Comparison of ENCODE assay signal across 21 cellular contexts in genomic region chr3:8656240-8656639, GRCh38. TPM values are rescaled to one million over a fixed set of nuclear protein-coding genes. Genes with fewer than 3 reads are reported as not detected.
DNase-seq lines count a peak whose midpoint lies in the region; ATAC-seq and TF ChIP-seq lines count a peak whose summit lies in the region.
"Had no signal": no experiment of that assay in that cellular context is flagged by ENCODE, and none has a peak within 500 bp of the region (broad histone marks: within the 10 kb centered on the region; RNA-seq: fewer than 3 reads in every experiment).

No MANE protein-coding gene starts in this region.

- peak overlapping the region; percentile 59 to 88 (median 83) for H3K27ac Mint-ChIP-seq in nephron
- H3K27ac Mint-ChIP-seq: CD14-positive monocyte, HFFc6, IgD-negative memory B cell had no signal

- H3K27ac ChIP-seq in KMS-11 (peak overlapping the region; percentile 97; the same call in 1 of the 2 replicates), coronary artery (peak overlapping the region; percentile 63 to 84), thoracic aorta (peak overlapping the region; percentile 80 to 89), PC-9 (no peak overlapping the region)
- H3K27ac ChIP-seq: HL-60 had no signal

- H3K36me3 ChIP-seq in KMS-11 (ENCODE audit: insufficient read depth) (no peaks in the 10 kb centered on the region), thoracic aorta (no peaks in the 10 kb centered on the region), PC-9 (ENCODE audit: low read depth) (no peaks in the 10 kb centered on the region)
- H3K36me3 ChIP-seq: SJSA1 had no signal

- POLR2A ChIA-PET in PC-9 (lab: Charles Lee; ENCODE audit: unreplicated experiment) = no interaction called here

- H3K9me2 ChIP-seq in PC-9 (ENCODE audit: insufficient read depth) = no peaks in the 10 kb centered on the region

- DNase-seq in coronary artery (ENCODE audit: low spot score) (no peak), thoracic aorta (ENCODE audit: low spot score) (no peak), NCI-H187 treated with DMSO at 0.1 percent for 48 hours (lab: John Stamatoyannopoulos, UW) (no peak), PC-9 (no peak)
- DNase-seq: ACHN, DND-41, H7, HFFc6, NCI-H1105 treated with DMSO at 0.1 percent for 48 hours, NCI-H187, NCI-H345, NCI-H524 treated with DMSO at 0.1 percent for 48 hours had no signal

- H3K4me1 ChIP-seq in KMS-11 (ENCODE audit: low read depth, poor library complexity, severe bottlenecking) = peaks cover 61% of the 10 kb centered on the region
- H3K4me1 ChIP-seq in thoracic aorta (ENCODE audit: control insufficient read depth in 1 of 2, low read depth in 2 of 2) = peaks cover 42 to 58% of the 10 kb centered on the region in 2 donors
- H3K4me1 ChIP-seq in PC-9 (replicated peaks; ENCODE audit: insufficient read depth) = peaks cover 25% of the 10 kb centered on the region

- H3F3A ChIP-seq in PC-9 (ENCODE audit: insufficient read depth, low read depth) = peaks cover 21% of the 10 kb centered on the region; the same call in 1 of the 2 replicates

- no peaks in the 10 kb centered on the region for H3K27me3 ChIP-seq in KMS-11 (ENCODE audit: insufficient read depth, low read depth)
- H3K27me3 ChIP-seq in thoracic aorta (replicated peaks; ENCODE audit: insufficient read depth) = no peaks in the 10 kb centered on the region
- no peaks in the 10 kb centered on the region for H3K27me3 ChIP-seq in PC-9 (ENCODE audit: insufficient read depth, low read depth)
- H3K27me3 ChIP-seq: SJSA1 had no signal

- no peaks in the 10 kb centered on the region for H3K36me3 Mint-ChIP-seq in nephron (ENCODE audit: low read depth)
- H3K36me3 Mint-ChIP-seq: CD14-positive monocyte, IgD-negative memory B cell had no signal

- BruUV-seq in PC-9 (replicated peaks; lab: Mats Ljungman, UMichigan) = no TSS peak

- CTCF ChIA-PET in PC-9 (lab: Charles Lee) = no interaction called here

- no peak overlapping the region for H3K4me3 Mint-ChIP-seq in nephron
- H3K4me3 Mint-ChIP-seq: CD14-positive monocyte, HFFc6, IgD-negative memory B cell had no signal

- H3K27me3 Mint-ChIP-seq in nephron (ENCODE audit: low read depth) = peaks cover 11% of the 10 kb centered on the region

- no peak overlapping the region for H3K4me3 ChIP-seq in KMS-11 (IDR thresholded peaks at IDR 0.05; ENCODE audit: insufficient read depth, low read depth, low read length)
- no peak overlapping the region for H3K4me3 ChIP-seq in coronary artery
- no peak overlapping the region for H3K4me3 ChIP-seq in thoracic aorta
- no peak overlapping the region for H3K4me3 ChIP-seq in PC-9
- H3K4me3 ChIP-seq: SJSA1 had no signal

- ATAC-seq in thoracic aorta (ENCODE audit: insufficient number of reproducible peaks, low FRiP score, low read depth) (peak; percentile 13), GM18502 (IDR thresholded peaks at IDR 0.05; ENCODE audit: poor library complexity, unreplicated experiment) (no peak), GM19395 (IDR thresholded peaks at IDR 0.05; ENCODE audit: unreplicated experiment) (no peak)

- H3K4me1 Mint-ChIP-seq in nephron = peaks cover 67% of the 10 kb centered on the region

- H2AFZ ChIP-seq in KMS-11 (ENCODE audit: low read depth) (no peak overlapping the region), PC-9 (no peak overlapping the region)

- H3K79me2 ChIP-seq in KMS-11 (ENCODE audit: insufficient read depth, low read depth) = no peaks in the 10 kb centered on the region
- H3K79me2 ChIP-seq in PC-9 (ENCODE audit: low read depth) = no peaks in the 10 kb centered on the region

- TF ChIP-seq CTCF in KMS-11 (conservative IDR thresholded peaks at IDR 0.05; ENCODE audit: low read depth, low read length) (no peak), coronary artery (IDR thresholded peaks at IDR 0.05) (no peak), nephron (IDR thresholded peaks at IDR 0.05; ENCODE audit: unreplicated experiment in 3 of 3) (no peak), thoracic aorta (IDR thresholded peaks at IDR 0.05) (no peak), PC-9 (conservative IDR thresholded peaks at IDR 0.05) (no peak)

- no peaks in the 10 kb centered on the region for H3K9me3 ChIP-seq in thoracic aorta
- no peaks in the 10 kb centered on the region for H3K9me3 ChIP-seq in PC-9 (ENCODE audit: insufficient read depth, low read depth)

- no peak overlapping the region for H3K4me2 ChIP-seq in KMS-11
- H3K4me2 ChIP-seq in PC-9 = no peak overlapping the region

- H3K9me3 Mint-ChIP-seq in nephron = peaks cover 4% of the 10 kb centered on the region
- H3K9me3 Mint-ChIP-seq: HFFc6 had no signal

- H3K9ac ChIP-seq in KMS-11 = no peak overlapping the region; the same call in 1 of the 2 replicates

- intact Hi-C loops in PC-9 (cut with micrococcal nuclease; ENCODE audit: unreplicated experiment) = no loop called here

- H4K20me1 ChIP-seq in KMS-11 (ENCODE audit: insufficient read depth) = no peaks in the 10 kb centered on the region
- no peaks in the 10 kb centered on the region for H4K20me1 ChIP-seq in PC-9 (ENCODE audit: insufficient read depth)

RNA-seq across cellular contexts. Expression of gene SSUH2, which starts 11.6 kb away (rescaled TPM):
- total RNA-seq in thoracic aorta (under 1 TPM in 1 of 2 donors, not detected in 1; 0.14 TPM), PC-9 (2021) (1.6 and 6.1 TPM in 2 replicates)
- total RNA-seq: G401 had no signal
